ENCODE assay signal across 8 cellular contexts in the genomic region with DNA sequence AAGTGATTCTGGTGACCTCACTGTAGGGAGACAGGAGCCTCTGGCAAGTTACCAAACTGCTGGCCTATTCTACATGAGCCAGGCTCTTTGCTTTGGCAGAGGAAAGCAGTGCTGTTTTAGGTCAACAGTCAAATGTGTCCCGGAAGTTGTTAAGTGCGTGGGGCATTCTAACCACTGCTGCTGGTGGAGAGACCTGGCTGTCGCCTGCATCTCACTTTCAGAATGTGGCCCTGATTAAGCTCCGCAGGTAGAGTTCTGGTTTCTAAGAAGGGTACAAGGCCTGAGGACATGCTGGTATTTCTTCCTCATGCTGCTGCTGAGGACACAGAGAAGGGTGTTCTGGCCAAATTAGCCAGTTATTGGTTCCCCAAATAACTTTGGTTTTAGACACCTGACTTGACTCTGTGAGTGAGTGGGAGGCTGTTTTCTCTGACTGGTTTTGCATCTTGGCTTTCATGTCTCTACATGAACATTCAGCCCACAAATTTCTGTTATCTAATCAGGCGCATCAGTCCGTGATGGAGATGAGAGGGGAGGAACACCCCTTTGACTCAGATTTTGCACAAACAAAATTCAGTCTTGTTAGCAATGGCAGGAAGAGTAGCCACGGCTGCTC.
A peak's percentile ranks its signal among the peaks of the same experiment; 100 is the strongest.
DNase-seq lines count a peak whose midpoint lies in the region; ATAC-seq and TF ChIP-seq lines count a peak whose summit lies in the region.

No MANE protein-coding gene starts in this region.

- no peaks in the 10 kb centered on the region for H3K27me3 ChIP-seq in BE2C
- H3K27me3 ChIP-seq in heart left ventricle = no peaks in the 10 kb centered on the region
- no peaks in the 10 kb centered on the region for H3K27me3 ChIP-seq in stomach

- 46 to 71% (median 49%) methylated on average over 3 to 7 of the region's 7 CpGs for WGBS in heart left ventricle, 4 donors
- 31 to 58% (median 41%) methylated on average over 6 to 7 of the region's 7 CpGs for WGBS in stomach, 5 donors

- ATAC-seq in GM18870 (IDR thresholded peaks at IDR 0.05; ENCODE audit: unreplicated experiment) (peak; percentile 91), HG03066 (IDR thresholded peaks at IDR 0.05; ENCODE audit: low read depth, unreplicated experiment) (peak; percentile 90), heart left ventricle (peak; percentile 61 to 98 (median 92))

- H3K36me3 ChIP-seq in BE2C (no peaks in the 10 kb centered on the region), heart left ventricle (no peaks in the 10 kb centered on the region), stomach (no peaks in the 10 kb centered on the region)

- TF ChIP-seq POLR2A in heart left ventricle (IDR thresholded peaks at IDR 0.05) = no peak
- no peak for TF ChIP-seq POLR2A in stomach (IDR thresholded peaks at IDR 0.05)

- H3K9me3 ChIP-seq in BE2C = no peaks in the 10 kb centered on the region
- H3K9me3 ChIP-seq in heart left ventricle = peaks cover 0 to 5% (median 0%) of the 10 kb centered on the region in 12 donors
- peaks cover 0 to 6% (median 3%) of the 10 kb centered on the region in 4 donors for H3K9me3 ChIP-seq in stomach

- H3K4me1 ChIP-seq in BE2C (peaks cover 4% of the 10 kb centered on the region; the same call in 1 of the 2 replicates), heart left ventricle (peaks cover 0 to 20% (median 3%) of the 10 kb centered on the region in 12 donors), stomach (peaks cover 0 to 23% (median 17%) of the 10 kb centered on the region in 4 donors)

- peak; percentile 71 for DNase-seq in BE2C
- peak; percentile 43 for DNase-seq in RPMI8226
- peak; percentile 38 to 80 (median 68) for DNase-seq in heart left ventricle
- DNase-seq in stomach = peak; percentile 85
- DNase-seq in HK-2 (ENCODE audit: unreplicated experiment) = no peak
- no peak for DNase-seq in T1000 (lab: John Stamatoyannopoulos, UW)

- H3K4me3 ChIP-seq in BE2C (ENCODE audit: low read depth, low read length) (no peak overlapping the region), heart left ventricle (no peak overlapping the region), stomach (no peak overlapping the region)

- no peak for TF ChIP-seq EP300 in stomach (IDR thresholded peaks at IDR 0.05)

- H3K27ac ChIP-seq in heart left ventricle = peak overlapping the region in 5 of 12 donors; percentile 30 to 59 (median 37)
- H3K27ac ChIP-seq in stomach = peak overlapping the region; percentile 42 to 73 (median 65)

- TF ChIP-seq CTCF in BE2C (IDR thresholded peaks at IDR 0.05; ENCODE audit: low read depth, low read length) = no peak
- no peak for TF ChIP-seq CTCF in heart left ventricle (IDR thresholded peaks at IDR 0.05)
- TF ChIP-seq CTCF in stomach (IDR thresholded peaks at IDR 0.05) = no peak

- intact Hi-C loops in heart left ventricle (cut with DNase I) (no loop called here), stomach (cut with DNase I; ENCODE audit: low total_unique reads) (no loop called here)

Comparison
In these comparisons a context has a peak if more than half of its experiments do, and no peak if none do; other contexts are left out.
1. DNase-seq: peak in BE2C (single experiment), RPMI8226 (single experiment), heart left ventricle (5 of 5) and stomach (single experiment); none in HK-2 (single experiment) and T1000 (single experiment).
2. Peak in every context shown above with its lines, with median percentiles within 50 percentile points of each other: ATAC-seq.